23 cellular contexts compared by ENCODE assay signal in the genomic region with DNA sequence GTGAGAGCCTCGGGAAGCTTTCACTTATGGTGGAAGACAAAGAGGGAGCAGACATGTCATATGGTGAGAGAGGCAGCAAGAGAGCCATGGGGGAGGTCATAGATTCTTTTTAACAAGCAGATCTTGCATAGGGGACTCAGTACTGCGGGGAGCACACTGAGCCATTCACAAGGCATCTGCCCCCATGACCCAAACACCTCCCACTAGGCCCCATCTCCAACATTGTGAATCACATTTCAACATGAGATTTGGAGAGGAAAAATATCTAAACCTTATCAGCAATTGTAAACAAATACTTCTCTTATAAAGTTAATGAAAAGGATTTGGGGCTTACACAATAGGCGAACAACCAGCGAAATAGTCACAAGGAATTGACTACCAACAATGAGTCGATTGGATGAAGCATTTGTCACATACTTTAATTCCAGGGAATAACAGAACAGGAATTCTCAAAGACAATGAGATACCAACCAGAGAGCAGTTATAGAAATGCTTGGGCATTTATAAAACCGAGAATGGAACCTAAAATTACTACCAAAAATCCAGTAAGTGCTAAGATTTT. TPM values are rescaled to one million over a fixed set of nuclear protein-coding genes. Genes with fewer than 3 reads are reported as not detected.
DNase-seq lines count a peak whose midpoint lies in the region; ATAC-seq and TF ChIP-seq lines count a peak whose summit lies in the region.
"Had no signal": no experiment of that assay in that cellular context is flagged by ENCODE, and none has a peak within 500 bp of the region (broad histone marks: within the 10 kb centered on the region; RNA-seq: fewer than 3 reads in every experiment).

No MANE protein-coding gene starts in this region.

- H4K91ac ChIP-seq in mesenchymal stem cell (ENCODE audit: low read length), result no peak overlapping the region

- H4K8ac ChIP-seq in mesenchymal stem cell (ENCODE audit: low read length), result no peak overlapping the region

- H3K14ac ChIP-seq in mesenchymal stem cell (ENCODE audit: low read length in 2 of 2), result no peak overlapping the region

- H3K18ac ChIP-seq in mesenchymal stem cell (ENCODE audit: low read depth in 1 of 2, low read length in 2 of 2), result peak overlapping the region in 1 of 2 experiments; percentile 40

- H3K4me1 ChIP-seq in fibroblast of lung (ENCODE audit: control insufficient read depth, extremely low read depth, insufficient read depth, low read length) (no peaks in the 10 kb centered on the region), mesenchymal stem cell (ENCODE audit: control insufficient read depth, insufficient read depth, low read depth, low read length) (no peaks in the 10 kb centered on the region)

- no peak overlapping the region for H2BK15ac ChIP-seq in mesenchymal stem cell (ENCODE audit: low read depth, poor library complexity, severe bottlenecking)

- no peaks in the 10 kb centered on the region for H3K79me1 ChIP-seq in mesenchymal stem cell (replicated peaks; ENCODE audit: low read length, poor library complexity, severe bottlenecking)

- no peak overlapping the region for H2BK12ac ChIP-seq in mesenchymal stem cell (ENCODE audit: low read length in 2 of 2)

- H4K20me1 ChIP-seq in fibroblast of lung (ENCODE audit: control insufficient read depth, extremely low read depth, insufficient read depth, low read length), result no peaks in the 10 kb centered on the region

- peak; percentile 2 for DNase-seq in A172 (ENCODE audit: low spot score)
- peak; percentile 67 for DNase-seq in M059J (ENCODE audit: low read depth)
- peak; percentile 51 to 68 for DNase-seq in fibroblast of lung (ENCODE audit: low read depth in 2 of 2)
- DNase-seq in mesenchymal stem cell, result peak; percentile 3
- DNase-seq in NCI-H187 treated with DMSO at 0.1 percent for 48 hours (lab: John Stamatoyannopoulos, UW), result no peak
- DNase-seq in activated CD4-positive, alpha-beta T cell treated with anti-CD3 and anti-CD28 coated beads, Interleukin-2, amount 50 U/mL, for 48 hours, result no peak
- no peak for DNase-seq in left colon
- DNase-seq: 8988T; Calu3; CD4-positive, alpha-beta memory T cell; DMS53; KG1; NCI-H1105; NCI-H1930; NCI-H446; NCI-H69; OCI-M1; SIG-M5 had no signal

- H2AK5ac ChIP-seq in mesenchymal stem cell (ENCODE audit: low read length, severe bottlenecking), result no peak overlapping the region

- no peak overlapping the region for H3K4ac ChIP-seq in mesenchymal stem cell (ENCODE audit: low read depth in 1 of 2, low read length in 2 of 2)

- no peak overlapping the region for H2BK5ac ChIP-seq in mesenchymal stem cell (ENCODE audit: low read depth, low read length, poor library complexity, severe bottlenecking)

- no peak overlapping the region for H2BK120ac ChIP-seq in mesenchymal stem cell (ENCODE audit: low read depth, low read length)

- intact Hi-C loops in left colon (cut with DNase I, micrococcal nuclease), result no loop called here

- no peak overlapping the region for H3K4me2 ChIP-seq in fibroblast of lung (ENCODE audit: extremely low read depth, insufficient read depth, low read length)
- H3K4me2 ChIP-seq in mesenchymal stem cell (ENCODE audit: low read length, poor library complexity, severe bottlenecking), result no peak overlapping the region

- no peak for TF ChIP-seq CTCF in fibroblast of lung (conservative IDR thresholded peaks at IDR 0.05 in 1 of 2, IDR thresholded peaks at IDR 0.05 in 1 of 2; ENCODE audit: low read depth in 1 of 2, low read length in 2 of 2)

- H3K4me3 ChIP-seq in fibroblast of lung (replicated peaks in 1 of 4; ENCODE audit: control extremely low read depth in 1 of 4, insufficient read depth in 1 of 4, low read depth in 3 of 4, low read length in 4 of 4) (no peak overlapping the region), mesenchymal stem cell (ENCODE audit: insufficient read depth in 1 of 2, low read depth in 1 of 2, low read length in 2 of 2) (no peak overlapping the region)

- H2AFZ ChIP-seq in fibroblast of lung (ENCODE audit: low read length), result no peak overlapping the region
- H2AFZ ChIP-seq in mesenchymal stem cell (ENCODE audit: low read depth, low read length), result no peak overlapping the region

- no peak for ATAC-seq in HG02588 (IDR thresholded peaks at IDR 0.05; ENCODE audit: unreplicated experiment)
- no peak for ATAC-seq in left colon
- ATAC-seq: HCT116 had no signal

- WGBS in mesenchymal stem cell, result 92% methylated on average over 3 of the region's 6 CpGs

- H3K27me3 ChIP-seq in fibroblast of lung (ENCODE audit: control insufficient read depth, insufficient read depth, low read length) (no peaks in the 10 kb centered on the region), mesenchymal stem cell (ENCODE audit: control insufficient read depth in 1 of 2, insufficient read depth in 1 of 2, low read length in 2 of 2) (no peaks in the 10 kb centered on the region)

- H3K9ac ChIP-seq in fibroblast of lung (ENCODE audit: insufficient read depth, low read length) (no peak overlapping the region), mesenchymal stem cell (ENCODE audit: low read length) (no peak overlapping the region)

- H3K9me3 ChIP-seq in fibroblast of lung (ENCODE audit: control insufficient read depth, insufficient read depth, low read depth, low read length), result no peaks in the 10 kb centered on the region
- no peaks in the 10 kb centered on the region for H3K9me3 ChIP-seq in mesenchymal stem cell (ENCODE audit: control insufficient read depth, low read length)

- H3K36me3 ChIP-seq in fibroblast of lung (ENCODE audit: control insufficient read depth, insufficient read depth, low read length) (no peaks in the 10 kb centered on the region), mesenchymal stem cell (ENCODE audit: control insufficient read depth in 1 of 2, insufficient read depth in 2 of 2, low read depth in 1 of 2, low read length in 2 of 2) (no peaks in the 10 kb centered on the region)

- no peaks in the 10 kb centered on the region for H3K79me2 ChIP-seq in fibroblast of lung (ENCODE audit: control insufficient read depth, insufficient read depth, low read length)

- no peak overlapping the region for H3K27ac ChIP-seq in fibroblast of lung (ENCODE audit: insufficient read depth, low read length)
- no peak overlapping the region for H3K27ac ChIP-seq in mesenchymal stem cell (ENCODE audit: low read length, poor library complexity, severe bottlenecking)

- H3K23ac ChIP-seq in mesenchymal stem cell (ENCODE audit: low read length in 2 of 2), result no peak overlapping the region

RNA-seq across cellular contexts. Expression of a gene that starts 7.3 kb away (rescaled TPM):
- not detected in 2 replicates for total RNA-seq in A172 (2014; rRNA removed; shearing (Covaris generic))
- total RNA-seq in M059J (2014; rRNA removed; shearing (Covaris generic)), result not detected in 2 replicates
- total RNA-seq in fibroblast of lung (not detected in 2 replicates), left colon (not detected)
- not detected in 2 replicates for polyA plus RNA-seq in fibroblast of lung
- not detected in 2 replicates for polyA plus RNA-seq in fibroblast of lung (2012)
- polyA minus RNA-seq in fibroblast of lung (ENCODE audit: low replicate concordance), result not detected in 2 replicates
- polyA plus RNA-seq in mesenchymal stem cell (2013, experiment 1 of 2), result not detected
- not detected for polyA plus RNA-seq in mesenchymal stem cell (2013, experiment 2 of 2)
- total RNA-seq: Calu3; CD4-positive, alpha-beta memory T cell; MCF 10A; RPMI7951 had no signal
- polyA plus RNA-seq: BJ; CD4-positive, alpha-beta memory T cell had no signal

Comparison
In these comparisons a context has a peak if more than half of its experiments do, and no peak if none do; other contexts are left out.
1. DNase-seq: peak in A172 (single experiment), M059J (single experiment), fibroblast of lung (2 of 2) and mesenchymal stem cell (single experiment); none in NCI-H187 treated with DMSO at 0.1 percent for 48 hours (single experiment), activated CD4-positive, alpha-beta T cell treated with anti-CD3 and anti-CD28 coated beads, Interleukin-2, amount 50 U/mL, for 48 hours (0 of 2) and left colon (0 of 2).